ENCODE assay signal across 1 cellular context in genomic region chr9:128247191-128247803, GRCh38.
TF ChIP-seq lines count a peak whose summit lies in the region.

No MANE protein-coding gene starts in this region.

TF ChIP-seq in GM23338, 12 proteins besides CTCF, POLR2A, EP300 and RAD21 (continued from another document):
- no peak for TF ChIP-seq ZNF462 (CRISPR knock-in tag; IDR thresholded peaks at IDR 0.05)
- TF ChIP-seq EZH2 (IDR thresholded peaks at IDR 0.05; ENCODE audit: low read depth, unreplicated experiment), result no peak
- TF ChIP-seq NANOG (IDR thresholded peaks at IDR 0.05; ENCODE audit: borderline replicate concordance), result no peak
- no peak for TF ChIP-seq ZNF114 (CRISPR knock-in tag; IDR thresholded peaks at IDR 0.05)
- TF ChIP-seq EZH2phosphoT487 (IDR thresholded peaks at IDR 0.05; ENCODE audit: unreplicated experiment), result no peak
- TF ChIP-seq JUNB (IDR thresholded peaks at IDR 0.05; ENCODE audit: unreplicated experiment), result no peak
- no peak for TF ChIP-seq POLR2AphosphoS5 (IDR thresholded peaks at IDR 0.05; ENCODE audit: low read depth)
- TF ChIP-seq STAT1 (IDR thresholded peaks at IDR 0.05; ENCODE audit: unreplicated experiment), result no peak
- no peak for TF ChIP-seq CREB1 (CRISPR knock-in tag; IDR thresholded peaks at IDR 0.05; ENCODE audit: low read depth)
- TF ChIP-seq ETS1 (IDR thresholded peaks at IDR 0.05), result no peak
TF ChIP-seq in GM23338: peak in this region for 0.
